In the genomic region with DNA sequence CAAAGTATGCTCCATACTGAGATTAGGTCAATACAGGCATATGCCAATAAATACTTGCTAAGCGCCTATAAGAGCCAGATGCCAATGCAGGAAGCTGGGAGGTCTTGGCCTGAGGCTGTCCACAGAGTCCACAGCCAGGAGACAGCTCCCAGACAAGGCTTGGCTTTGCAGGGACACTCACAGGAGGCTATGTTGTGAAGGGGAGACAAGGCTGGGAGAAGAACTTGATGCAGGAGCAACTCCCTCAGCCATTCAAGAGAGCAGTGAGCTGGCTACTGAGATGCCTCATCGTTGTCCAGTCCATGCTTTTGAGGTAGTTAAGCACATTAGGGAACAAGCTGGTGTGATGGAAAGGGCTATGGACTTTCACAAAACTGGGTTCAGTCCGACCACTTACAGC, we compare ENCODE assay signal across 23 cellular contexts.
"Had no signal": no experiment of that assay in that cellular context is flagged by ENCODE, and none has a peak within 500 bp of the region (broad histone marks: within the 10 kb centered on the region; RNA-seq: fewer than 3 reads in every experiment).

No MANE protein-coding gene starts in this region.

- DNase-seq: colonic mucosa; cortex of kidney; effector CD4-positive, alpha-beta T cell; effector memory CD4-positive, alpha-beta T cell; esophagus squamous epithelium; foreskin fibroblast; foreskin melanocyte; gastrocnemius medialis; glutamatergic neuron; head of caudate nucleus; heart right ventricle; hippocampal formation; kidney glomerular epithelial cell; left colon; left lung; left ventricle myocardium superior; lower lobe of right lung; mesenchymal stem cell; midbrain; naive thymus-derived CD4-positive, alpha-beta T cell had no signal

- H3K9me3 ChIP-seq: colonic mucosa, esophagus squamous epithelium, gastrocnemius medialis, heart right ventricle, left lung, lower lobe of right lung had no signal

- H3K4me1 ChIP-seq: colonic mucosa, esophagus squamous epithelium, gastrocnemius medialis, heart right ventricle, left lung, lower lobe of right lung had no signal

- FAIRE-seq: endothelial cell of umbilical vein, islet of Langerhans, keratinocyte had no signal

- ATAC-seq: gastrocnemius medialis; heart right ventricle; left colon; left lung; left ventricle myocardium superior; lower lobe of right lung; naive thymus-derived CD4-positive, alpha-beta T cell had no signal

- H3K4me3 ChIP-seq: colonic mucosa, esophagus squamous epithelium, gastrocnemius medialis, heart right ventricle, left lung, lower lobe of right lung had no signal

- H3K27ac ChIP-seq: colonic mucosa, esophagus squamous epithelium, gastrocnemius medialis, heart right ventricle, left lung, lower lobe of right lung had no signal

- H3K36me3 ChIP-seq: colonic mucosa, esophagus squamous epithelium, gastrocnemius medialis, heart right ventricle, left lung, lower lobe of right lung had no signal
